Comparison of ENCODE assay signal across 8 cellular contexts in genomic region chr19:1860133-1860775, GRCh38. TPM values are rescaled to one million over a fixed set of nuclear protein-coding genes. Genes with fewer than 3 reads are reported as not detected.
DNase-seq lines count a peak whose midpoint lies in the region; ATAC-seq, FAIRE-seq and TF ChIP-seq lines count a peak whose summit lies in the region.

No MANE protein-coding gene starts in this region.

- H3K27me3 Mint-ChIP-seq in chondrocyte (ENCODE audit: low read depth) = no peaks in the 10 kb centered on the region

- ATAC-seq in GM21423 (IDR thresholded peaks at IDR 0.05; ENCODE audit: unreplicated experiment) = no peak

- peak overlapping the region; percentile 95 for H3K4me3 ChIP-seq in ACC112 (ENCODE audit: low read depth, low read length)
- peak overlapping the region; percentile 75 for H3K4me3 ChIP-seq in HAP-1

- peak; percentile 67 to 91 for DNase-seq in HAP-1 (ENCODE audit: low spot score in 2 of 2)
- peak; percentile 45 to 70 (median 68) for DNase-seq in T-helper 1 cell
- no peak for DNase-seq in chondrocyte (ENCODE audit: low spot score)
- DNase-seq in lung microvascular endothelial cell (ENCODE audit: low read depth in 2 of 2) = peak; percentile 71 to 82
- peak; percentile 48 for DNase-seq in urothelium cell line (ENCODE audit: low spot score)
- DNase-seq in KG1 (lab: John Stamatoyannopoulos, UW) = no peak

- H3K4me1 Mint-ChIP-seq in chondrocyte (ENCODE audit: low read depth) = peaks cover 55% of the 10 kb centered on the region

- peak overlapping the region; percentile 41 for H3K27ac Mint-ChIP-seq in chondrocyte (ENCODE audit: unreplicated experiment)

- TF ChIP-seq CTCF in chondrocyte (IDR thresholded peaks at IDR 0.05) = no peak

- H2AFZ ChIP-seq in ACC112 (ENCODE audit: low read length, unreplicated experiment) = no peak overlapping the region

- H3K79me2 ChIP-seq in ACC112 (ENCODE audit: control insufficient read depth, insufficient read depth, low read length, unreplicated experiment) = peaks cover 72% of the 10 kb centered on the region

- no peaks in the 10 kb centered on the region for H3K9me3 ChIP-seq in HAP-1

- H3K4me3 Mint-ChIP-seq in chondrocyte (ENCODE audit: unreplicated experiment) = no peak overlapping the region

- no peak for FAIRE-seq in urothelium cell line (lab: Jason Lieb, UNC)

- H3K4me1 ChIP-seq in ACC112 (ENCODE audit: control insufficient read depth, insufficient read depth, low read length, unreplicated experiment) = peaks cover 40% of the 10 kb centered on the region
- peaks cover 41% of the 10 kb centered on the region for H3K4me1 ChIP-seq in HAP-1

- H3K9me3 Mint-ChIP-seq in chondrocyte (ENCODE audit: low read depth) = no peaks in the 10 kb centered on the region

- peak overlapping the region; percentile 62 for H3K27ac ChIP-seq in ACC112 (ENCODE audit: low read depth, low read length)

- no peaks in the 10 kb centered on the region for H3K36me3 Mint-ChIP-seq in chondrocyte (ENCODE audit: low read depth)

- H3K36me3 ChIP-seq in ACC112 (ENCODE audit: insufficient read depth, low read length) (no peaks in the 10 kb centered on the region), HAP-1 (replicated peaks) (no peaks in the 10 kb centered on the region)

- in situ Hi-C loops in HAP-1 (cut with MboI; ENCODE audit: low sequenced_read_pairs) = no loop called here

- H3K27me3 ChIP-seq in ACC112 (ENCODE audit: insufficient read depth, low read length) = no peaks in the 10 kb centered on the region
- H3K27me3 ChIP-seq in HAP-1 (ENCODE audit: low read depth) = no peaks in the 10 kb centered on the region

RNA-seq across cellular contexts. Expression of gene KLF16, which starts 3.1 kb away (rescaled TPM):
- 25.0 to 38.9 TPM (median 38.9 TPM) in 3 replicates for total RNA-seq in chondrocyte
- total RNA-seq in lung microvascular endothelial cell = 3.7 and 5.6 TPM in 2 replicates

RNA-seq across cellular contexts. Expression of gene REXO1, which starts 12.0 kb away (rescaled TPM):
- 22.2 to 24.9 TPM (median 24.9 TPM) in 3 replicates for total RNA-seq in chondrocyte
- 4.4 and 6.9 TPM in 2 replicates for total RNA-seq in lung microvascular endothelial cell

RNA-seq across cellular contexts. Expression of gene ABHD17A, which starts 25.0 kb away (rescaled TPM):
- total RNA-seq in chondrocyte (54.6 to 60.2 TPM (median 54.6 TPM) in 3 replicates), lung microvascular endothelial cell (82.4 and 102 TPM in 2 replicates)

RNA-seq across cellular contexts. Expression of gene ADAT3, which starts 44.9 kb away (rescaled TPM):
- total RNA-seq in chondrocyte (3.2 to 4.3 TPM (median 3.6 TPM) in 3 replicates), lung microvascular endothelial cell (1.3 and 3.0 TPM in 2 replicates)

RNA-seq across cellular contexts. Expression of gene SCAMP4, which starts 44.9 kb away (rescaled TPM):
- total RNA-seq in chondrocyte (51.6 to 57.5 TPM (median 57.4 TPM) in 3 replicates), lung microvascular endothelial cell (19.0 and 26.6 TPM in 2 replicates)

Comparison
In these comparisons a context has a peak if more than half of its experiments do, and no peak if none do; other contexts are left out.
1. DNase-seq: peak in HAP-1 (2 of 2), T-helper 1 cell (5 of 5), lung microvascular endothelial cell (2 of 2) and urothelium cell line (single experiment); none in chondrocyte (single experiment) and KG1 (single experiment).